In genomic region chr19:53520547-53521372, GRCh38 we compare ENCODE assay signal across 8 cellular contexts. TPM values are rescaled to one million over a fixed set of nuclear protein-coding genes. Genes with fewer than 3 reads are reported as not detected.
DNase-seq lines count a peak whose midpoint lies in the region; ATAC-seq and TF ChIP-seq lines count a peak whose summit lies in the region.

No MANE protein-coding gene starts in this region.

- peak overlapping the region; percentile 89 to 91 for H3K27ac ChIP-seq in lung (ENCODE audit: low read depth in 1 of 2, low read length in 1 of 2)

- H3K36me3 Mint-ChIP-seq in activated CD8-positive, alpha-beta T cell treated with anti-CD3 and anti-CD28 coated beads, Interleukin-2, amount 10 ng/mL, durations not matched to agents 7 days and 5 days (ENCODE audit: low read depth) = peaks cover 50% of the 10 kb centered on the region

- WGBS in lung, 2 donors = 1% methylated on average over 46 of the region's 46 CpGs

- H3K4me1 Mint-ChIP-seq in activated CD8-positive, alpha-beta T cell treated with anti-CD3 and anti-CD28 coated beads, Interleukin-2, amount 10 ng/mL, durations not matched to agents 7 days and 5 days (ENCODE audit: low read depth) = peaks cover 18% of the 10 kb centered on the region

- peaks cover 0 to 3% of the 10 kb centered on the region in 2 donors for H3K9me3 ChIP-seq in lung (ENCODE audit: control insufficient read depth in 2 of 2, insufficient read depth in 1 of 2, low read length in 1 of 2)

- H3K27me3 ChIP-seq in lung (ENCODE audit: control insufficient read depth, insufficient read depth) = no peaks in the 10 kb centered on the region

- DNase-seq in Ammon's horn (ENCODE audit: low spot score) = peak; percentile 97
- peak; percentile 99 for DNase-seq in NCI-H526 (lab: John Stamatoyannopoulos, UW)
- peak; percentile 94 for DNase-seq in activated CD8-positive, alpha-beta T cell treated with anti-CD3 and anti-CD28 coated beads, Interleukin-2, amount 10 ng/mL, durations not matched to agents 7 days and 5 days
- DNase-seq in effector CD4-positive, alpha-beta T cell = peak; percentile 86
- peak; percentile 94 for DNase-seq in lung (ENCODE audit: low spot score)
- DNase-seq in stimulated activated CD4-positive, alpha-beta T cell treated with anti-CD3 and anti-CD28 coated beads, TNF-alpha, amount 100 ng/mL, for 24 hours (ENCODE audit: low read depth in 3 of 3) = peak; percentile 72 to 86 (median 80)

- CTCF ChIA-PET in activated CD8-positive, alpha-beta T cell treated with anti-CD3 and anti-CD28 coated beads, Interleukin-2, amount 10 ng/mL, durations not matched to agents 7 days and 5 days (lab: Charles Lee) = interaction anchor here (0.7 to 1.7 kb wide), 4 partner anchors 46 to 354 kb away, joined by 3 to 4 read pairs (median 3); no protein-coding TSS in a partner anchor

- peak overlapping the region; percentile 99 for H3K4me3 Mint-ChIP-seq in activated CD8-positive, alpha-beta T cell treated with anti-CD3 and anti-CD28 coated beads, Interleukin-2, amount 10 ng/mL, durations not matched to agents 7 days and 5 days

- TF ChIP-seq CTCF in lung (IDR thresholded peaks at IDR 0.05; ENCODE audit: control extremely low read depth, extremely low read depth) = no peak

- POLR2A ChIA-PET in activated CD8-positive, alpha-beta T cell treated with anti-CD3 and anti-CD28 coated beads, Interleukin-2, amount 10 ng/mL, durations not matched to agents 7 days and 5 days (lab: Charles Lee) = interaction anchor here (1.0 kb wide), 3 partner anchors 11 to 89 kb away, joined by 3 to 5 read pairs (median 3); partner anchors contain the start of gene ZNF761

- no peaks in the 10 kb centered on the region for H3K36me3 ChIP-seq in lung (ENCODE audit: control insufficient read depth in 2 of 2, insufficient read depth in 2 of 2, low read length in 2 of 2)

- peaks cover 14% of the 10 kb centered on the region for H3K9me3 Mint-ChIP-seq in activated CD8-positive, alpha-beta T cell treated with anti-CD3 and anti-CD28 coated beads, Interleukin-2, amount 10 ng/mL, durations not matched to agents 7 days and 5 days (ENCODE audit: insufficient read depth)

- peaks cover 0 to 13% of the 10 kb centered on the region in 2 donors for H3K4me1 ChIP-seq in lung (ENCODE audit: control insufficient read depth in 2 of 2, insufficient read depth in 2 of 2, low read length in 2 of 2)

- H3K27ac Mint-ChIP-seq in activated CD8-positive, alpha-beta T cell treated with anti-CD3 and anti-CD28 coated beads, Interleukin-2, amount 10 ng/mL, durations not matched to agents 7 days and 5 days = peak overlapping the region; percentile 96

- H3K27me3 Mint-ChIP-seq in activated CD8-positive, alpha-beta T cell treated with anti-CD3 and anti-CD28 coated beads, Interleukin-2, amount 10 ng/mL, durations not matched to agents 7 days and 5 days (ENCODE audit: low read depth) = no peaks in the 10 kb centered on the region

- ATAC-seq in GM19043 (IDR thresholded peaks at IDR 0.05; ENCODE audit: low read depth, unreplicated experiment) (peak; percentile 95), HG03378 (IDR thresholded peaks at IDR 0.05; ENCODE audit: unreplicated experiment) (peak; percentile 92), lung (ENCODE audit: insufficient read depth, low FRiP score) (peak; percentile 97)
- peak; percentile 100 for ATAC-seq in activated CD8-positive, alpha-beta T cell treated with anti-CD3 and anti-CD28 coated beads, Interleukin-2, amount 10 ng/mL, durations not matched to agents 7 days and 5 days

- H3K4me3 ChIP-seq in lung = peak overlapping the region; percentile 55

RNA-seq across cellular contexts. Expression of gene ZNF331, which starts 17.2 kb away (rescaled TPM):
- total RNA-seq in activated CD8-positive, alpha-beta T cell treated with anti-CD3 and anti-CD28 coated beads, Interleukin-2, amount 10 ng/mL, durations not matched to agents 7 days and 5 days = 10 to 100 TPM; 17.3 to 20.6 TPM
- total RNA-seq in lung = 10 to 100 TPM; 21.2 to 27.9 TPM
- polyA plus RNA-seq in lung = 10 to 100 TPM; 12.7 to 24.5 TPM

RNA-seq across cellular contexts. Expression of gene ZNF813, which starts 53.2 kb away (rescaled TPM):
- total RNA-seq in activated CD8-positive, alpha-beta T cell treated with anti-CD3 and anti-CD28 coated beads, Interleukin-2, amount 10 ng/mL, durations not matched to agents 7 days and 5 days = 1 to 10 TPM; 5.0 to 6.2 TPM
- total RNA-seq in lung = 1 to 10 TPM; 2.8 to 5.3 TPM
- polyA plus RNA-seq in lung = 1 to 10 TPM; 1.2 TPM

Comparison
In these comparisons a context has a peak if more than half of its experiments do, and no peak if none do; other contexts are left out.
1. Peak in every context shown above with its lines: DNase-seq, ATAC-seq, H3K4me3 ChIP-seq and H3K27ac ChIP-seq.